27 cellular contexts compared by ENCODE assay signal in the genomic region with DNA sequence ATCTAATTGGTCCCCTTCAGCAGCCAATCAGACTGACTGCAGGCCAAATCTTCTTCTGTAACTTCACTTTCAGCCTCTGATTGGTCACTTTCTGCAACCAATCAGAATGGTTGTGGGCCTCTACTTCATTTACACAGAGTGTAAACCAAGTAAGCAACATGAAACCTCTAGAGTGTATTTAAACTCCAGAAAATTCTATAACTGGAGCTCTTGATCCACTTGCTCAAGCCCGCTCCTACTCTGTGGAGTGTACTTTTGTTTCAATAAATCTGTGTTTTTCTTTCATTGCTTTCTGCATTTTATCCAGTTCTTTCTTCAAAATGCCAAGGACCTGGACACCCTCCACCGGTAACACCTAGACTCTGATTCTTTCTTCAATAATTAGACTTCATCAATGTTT.
"Had no signal": no experiment of that assay in that cellular context is flagged by ENCODE, and none has a peak within 500 bp of the region (broad histone marks: within the 10 kb centered on the region; RNA-seq: fewer than 3 reads in every experiment).

No MANE protein-coding gene starts in this region.

- H3K27me3 ChIP-seq: colonic mucosa, dorsolateral prefrontal cortex, esophagus muscularis mucosa, esophagus squamous epithelium, foreskin keratinocyte, gastrocnemius medialis, gastroesophageal sphincter, heart left ventricle, heart right ventricle had no signal

- H3K36me3 ChIP-seq: colonic mucosa, esophagus muscularis mucosa, esophagus squamous epithelium, gastrocnemius medialis, heart left ventricle had no signal

- H3K4me3 ChIP-seq: colonic mucosa, coronary artery, dorsolateral prefrontal cortex, esophagus muscularis mucosa, esophagus squamous epithelium, gastrocnemius medialis, gastroesophageal sphincter, heart left ventricle, heart right ventricle had no signal

- H3K9me3 ChIP-seq: colonic mucosa had no signal

- ATAC-seq: effector memory CD8-positive, alpha-beta T cell; esophagus mucosa; foreskin keratinocyte; gastrocnemius medialis; gastroesophageal sphincter; heart left ventricle; heart right ventricle had no signal

- H3K27ac ChIP-seq: colonic mucosa, coronary artery, epithelial cell of prostate, esophagus muscularis mucosa, esophagus squamous epithelium, foreskin keratinocyte, gastrocnemius medialis, gastroesophageal sphincter, heart left ventricle, heart right ventricle had no signal

- H3K4me1 ChIP-seq: colonic mucosa, esophagus squamous epithelium, foreskin keratinocyte, gastrocnemius medialis had no signal

- FAIRE-seq: colon, endometrium, endothelial cell of umbilical vein had no signal

- DNase-seq: colonic mucosa; cortex of kidney; dermis blood vessel endothelial cell; dorsolateral prefrontal cortex; effector CD4-positive, alpha-beta T cell; effector CD8-positive, alpha-beta T cell; effector memory CD4-positive, alpha-beta T cell; effector memory CD8-positive, alpha-beta T cell; endodermal cell; erythroblast; esophagus squamous epithelium; foreskin fibroblast; foreskin keratinocyte; foreskin melanocyte; gastrocnemius medialis; glutamatergic neuron; head of caudate nucleus; heart left ventricle; heart right ventricle had no signal
